In genomic region chr3:77529522-77529921, GRCh38 we compare ENCODE assay signal across 36 cellular contexts.
DNase-seq lines count a peak whose midpoint lies in the region; ATAC-seq, FAIRE-seq and TF ChIP-seq lines count a peak whose summit lies in the region.
"Had no signal": no experiment of that assay in that cellular context is flagged by ENCODE, and none has a peak within 500 bp of the region (broad histone marks: within the 10 kb centered on the region; RNA-seq: fewer than 3 reads in every experiment).

No MANE protein-coding gene starts in this region.

- POLR2A ChIA-PET in activated CD4-positive, alpha-beta memory T cell treated with anti-CD3 and anti-CD28 coated beads, Interleukin-2, amount 10 ng/mL, durations not matched to agents 7 days and 5 days (lab: Charles Lee) = no interaction called here

- CTCF ChIA-PET in activated CD4-positive, alpha-beta memory T cell treated with anti-CD3 and anti-CD28 coated beads, Interleukin-2, amount 10 ng/mL, durations not matched to agents 7 days and 5 days (lab: Charles Lee) = no interaction called here

- H3K79me2 ChIP-seq in neural cell (replicated peaks; ENCODE audit: insufficient read depth, low read length) = no peaks in the 10 kb centered on the region

- ATAC-seq in pancreas (no peak), GM19395 (IDR thresholded peaks at IDR 0.05; ENCODE audit: unreplicated experiment) (no peak)
- ATAC-seq: A549; CD8-positive, alpha-beta T cell had no signal

- H3K27me3 ChIP-seq in neural cell (ENCODE audit: insufficient read depth, low read depth, low read length) (no peaks in the 10 kb centered on the region), pancreas (no peaks in the 10 kb centered on the region)
- H3K27me3 ChIP-seq: BE2C; BLaER1; BLaER1 treated with 17β-estradiol and CSF1 and Interleukin-3, amounts not matched to agents 10 nM and 100 nM had no signal

- no peaks in the 10 kb centered on the region for H3K4me1 ChIP-seq in pancreas
- H3K4me1 ChIP-seq: A549; BLaER1; BLaER1 treated with 17β-estradiol and CSF1 and Interleukin-3, amounts not matched to agents 10 nM and 100 nM; Caco-2 had no signal

- peak overlapping the region; percentile 40 for H3K27ac ChIP-seq in neural cell (ENCODE audit: low read length)
- H3K27ac ChIP-seq in pancreas = no peak overlapping the region
- H3K27ac ChIP-seq: 22Rv1; A549; BLaER1; BLaER1 treated with 17β-estradiol and CSF1 and Interleukin-3, amounts not matched to agents 10 nM and 100 nM; C4-2B had no signal

- peak; percentile 80 for TF ChIP-seq EP300 in neural cell (conservative IDR thresholded peaks at IDR 0.05; ENCODE audit: poor library complexity, severe bottlenecking)

- H3K9ac ChIP-seq in neural cell (ENCODE audit: low read length) = no peak overlapping the region
- H3K9ac ChIP-seq: BLaER1; BLaER1 treated with 17β-estradiol and CSF1 and Interleukin-3, amounts not matched to agents 10 nM and 100 nM had no signal

- H3K4me2 ChIP-seq in neural cell (ENCODE audit: low read length) = no peak overlapping the region
- H3K4me2 ChIP-seq: A549; BLaER1; BLaER1 treated with 17β-estradiol and CSF1 and Interleukin-3, amounts not matched to agents 10 nM and 100 nM had no signal

- DNase-seq in frontal cortex (ENCODE audit: low spot score in 2 of 2) = no peak
- no peak for DNase-seq in pancreas
- DNase-seq in NK-92 (lab: John Stamatoyannopoulos, UW; ENCODE audit: unreplicated experiment) = no peak
- no peak for DNase-seq in iPS-NIHi7 (ENCODE audit: extremely low spot score)
- DNase-seq in activated CD4-positive, alpha-beta memory T cell treated with anti-CD3 and anti-CD28 coated beads, Interleukin-2, amount 10 ng/mL, durations not matched to agents 7 days and 5 days = no peak
- DNase-seq: 8988T; ACHN; AML-193; BE2C; C1 segment of cervical spinal cord; Caco-2; Calu3; CD4-positive, alpha-beta memory T cell; CD4-positive, alpha-beta T cell; CD4-positive, CD25-positive, alpha-beta regulatory T cell; CD8-positive, alpha-beta memory T cell; CD8-positive, alpha-beta T cell; COR-L47; DMS 273 treated with DMSO at 0.1 percent for 48 hours; DMS153; DMS53; DMS79; DMS79 treated with DMSO at 0.1 percent for 48 hours; DND-41; EL had no signal

- no peak overlapping the region for H3K27ac Mint-ChIP-seq in activated CD4-positive, alpha-beta memory T cell treated with anti-CD3 and anti-CD28 coated beads, Interleukin-2, amount 10 ng/mL, durations not matched to agents 7 days and 5 days
- H3K27ac Mint-ChIP-seq: B cell; CD14-positive monocyte; CD4-positive, alpha-beta memory T cell; CD4-positive, alpha-beta T cell; CD4-positive, CD25-positive, alpha-beta regulatory T cell; CD8-positive, alpha-beta memory T cell; CD8-positive, alpha-beta T cell had no signal

- H3K36me3 ChIP-seq in neural cell (ENCODE audit: insufficient read depth, low read length) (no peaks in the 10 kb centered on the region), pancreas (no peaks in the 10 kb centered on the region)
- H3K36me3 ChIP-seq: BE2C; BLaER1; BLaER1 treated with 17β-estradiol and CSF1 and Interleukin-3, amounts not matched to agents 10 nM and 100 nM had no signal

- H3K4me1 Mint-ChIP-seq in activated CD4-positive, alpha-beta memory T cell treated with anti-CD3 and anti-CD28 coated beads, Interleukin-2, amount 10 ng/mL, durations not matched to agents 7 days and 5 days = no peaks in the 10 kb centered on the region
- H3K4me1 Mint-ChIP-seq: B cell; CD14-positive monocyte; CD4-positive, alpha-beta memory T cell; CD4-positive, CD25-positive, alpha-beta regulatory T cell; CD8-positive, alpha-beta memory T cell had no signal

- H3K9me3 Mint-ChIP-seq in activated CD4-positive, alpha-beta memory T cell treated with anti-CD3 and anti-CD28 coated beads, Interleukin-2, amount 10 ng/mL, durations not matched to agents 7 days and 5 days = peaks cover 2% of the 10 kb centered on the region

- no peak overlapping the region for H3K4me3 ChIP-seq in neural cell (ENCODE audit: low read length)
- no peak overlapping the region for H3K4me3 ChIP-seq in pancreas
- H3K4me3 ChIP-seq: A549; BLaER1; BLaER1 treated with 17β-estradiol and CSF1 and Interleukin-3, amounts not matched to agents 10 nM and 100 nM had no signal

- no peak for TF ChIP-seq CTCF in neural cell (IDR thresholded peaks at IDR 0.05; ENCODE audit: poor library complexity, severe bottlenecking)
- no peak for TF ChIP-seq CTCF in pancreas (IDR thresholded peaks at IDR 0.05)

- no peak overlapping the region for H2AFZ ChIP-seq in neural cell (ENCODE audit: low read depth, low read length)

- FAIRE-seq in frontal cortex (lab: Jason Lieb, UNC) (peak; percentile 43), islet of Langerhans (lab: Jason Lieb, UNC) (peak; percentile 82), pancreas (lab: Jason Lieb, UNC) (peak; percentile 9)
- FAIRE-seq: A549, D721Med had no signal

- no peaks in the 10 kb centered on the region for H3F3A ChIP-seq in neural cell (ENCODE audit: insufficient read depth, low read length, poor library complexity, severe bottlenecking)

- no peaks in the 10 kb centered on the region for H3K36me3 Mint-ChIP-seq in activated CD4-positive, alpha-beta memory T cell treated with anti-CD3 and anti-CD28 coated beads, Interleukin-2, amount 10 ng/mL, durations not matched to agents 7 days and 5 days (ENCODE audit: low read depth)
- H3K36me3 Mint-ChIP-seq: CD14-positive monocyte; CD4-positive, alpha-beta memory T cell; CD4-positive, CD25-positive, alpha-beta regulatory T cell; CD8-positive, alpha-beta memory T cell; CD8-positive, alpha-beta T cell had no signal

- no peaks in the 10 kb centered on the region for H3K27me3 Mint-ChIP-seq in activated CD4-positive, alpha-beta memory T cell treated with anti-CD3 and anti-CD28 coated beads, Interleukin-2, amount 10 ng/mL, durations not matched to agents 7 days and 5 days
- H3K27me3 Mint-ChIP-seq: B cell; CD4-positive, alpha-beta memory T cell; CD4-positive, alpha-beta T cell; CD4-positive, CD25-positive, alpha-beta regulatory T cell; CD8-positive, alpha-beta memory T cell had no signal

- H3K4me3 Mint-ChIP-seq in activated CD4-positive, alpha-beta memory T cell treated with anti-CD3 and anti-CD28 coated beads, Interleukin-2, amount 10 ng/mL, durations not matched to agents 7 days and 5 days = no peak overlapping the region
- H3K4me3 Mint-ChIP-seq: B cell; CD14-positive monocyte; CD4-positive, alpha-beta memory T cell; CD4-positive, alpha-beta T cell; CD4-positive, CD25-positive, alpha-beta regulatory T cell; CD8-positive, alpha-beta memory T cell; CD8-positive, alpha-beta T cell had no signal

- no peaks in the 10 kb centered on the region for H4K20me1 ChIP-seq in neural cell (ENCODE audit: insufficient read depth)
- H4K20me1 ChIP-seq: BLaER1; BLaER1 treated with 17β-estradiol and CSF1 and Interleukin-3, amounts not matched to agents 10 nM and 100 nM had no signal

- H3K9me3 ChIP-seq in neural cell (ENCODE audit: low read length) (peaks cover 6% of the 10 kb centered on the region), pancreas (no peaks in the 10 kb centered on the region)
- H3K9me3 ChIP-seq: A549; BE2C; BLaER1; BLaER1 treated with 17β-estradiol and CSF1 and Interleukin-3, amounts not matched to agents 10 nM and 100 nM; Caco-2 had no signal

- WGBS in pancreas, 2 donors = 32 to 67% methylated on average over 1 of the region's 1 CpG

- no peak for TF ChIP-seq RAD21 in neural cell (conservative IDR thresholded peaks at IDR 0.05)

- intact Hi-C loops in pancreas (cut with DNase I) = no loop called here

- no peaks in the 10 kb centered on the region for H3K9me2 ChIP-seq in neural cell (ENCODE audit: insufficient read depth, low read length)

TF ChIP-seq in neural cell, 6 proteins besides CTCF, POLR2A, EP300 and RAD21:
- peak; percentile 27 for TF ChIP-seq POLR2AphosphoS5 (IDR thresholded peaks at IDR 0.05)
- no peak for TF ChIP-seq TAF1 (IDR thresholded peaks at IDR 0.05; ENCODE audit: low read depth)
- peak; percentile 77 for TF ChIP-seq REST (IDR thresholded peaks at IDR 0.05; ENCODE audit: borderline replicate concordance)
- no peak for TF ChIP-seq EZH2 (IDR thresholded peaks at IDR 0.05; ENCODE audit: borderline replicate concordance, insufficient read depth, low read length, poor library complexity, severe bottlenecking)
